ENCODE assay signal across 8 cellular contexts in the genomic region with DNA sequence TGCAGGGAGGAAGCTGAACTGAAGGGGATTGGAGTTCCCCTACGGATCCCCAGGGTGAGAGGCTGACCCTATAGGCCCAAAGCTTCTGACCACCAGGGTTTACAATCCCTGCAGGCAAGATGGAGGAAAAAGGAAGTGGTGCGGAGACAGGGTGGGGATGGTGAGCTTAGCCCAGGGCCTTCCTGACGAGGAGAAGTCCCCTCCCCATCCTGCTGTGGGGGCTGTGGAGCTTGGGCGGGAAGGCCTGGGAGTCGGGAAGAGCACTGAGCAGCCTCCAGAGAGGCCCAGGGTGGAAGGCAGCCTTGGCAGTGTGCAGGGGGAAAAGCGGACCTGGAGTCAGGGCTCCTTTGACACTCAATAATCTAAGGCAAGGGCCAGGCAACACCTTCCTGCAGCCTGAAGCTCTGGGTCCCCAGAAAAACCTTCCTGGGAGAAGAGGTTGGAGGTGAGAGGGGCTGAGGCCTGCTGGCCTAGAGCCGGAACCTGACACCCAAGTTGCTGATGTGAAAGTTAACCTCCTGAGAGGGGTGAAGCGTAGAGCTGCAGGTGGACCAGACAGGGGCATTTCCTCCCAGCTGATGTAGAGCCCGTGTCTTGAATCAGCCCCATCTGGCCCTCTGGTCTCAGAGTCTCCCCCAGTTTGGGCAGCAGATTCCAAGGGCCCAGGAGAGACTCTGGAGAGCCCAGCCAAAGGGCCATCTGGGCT. TPM values are rescaled to one million over a fixed set of nuclear protein-coding genes. Genes with fewer than 3 reads are reported as not detected.
A peak's percentile ranks its signal among the peaks of the same experiment; 100 is the strongest.
DNase-seq lines count a peak whose midpoint lies in the region; ATAC-seq and TF ChIP-seq lines count a peak whose summit lies in the region.

No MANE protein-coding gene starts in this region.

- peak overlapping the region; percentile 87 for H3K4me3 Mint-ChIP-seq in T-helper 2 cell treated with Interferon-gamma antibody and Interleukin-4, amounts not matched to agents 5 μg/mL and 100 μg/mL, for 36 hours

- intact Hi-C loops in psoas muscle (cut with DNase I): no loop called here

- H3K27me3 Mint-ChIP-seq in T-helper 2 cell treated with Interferon-gamma antibody and Interleukin-4, amounts not matched to agents 5 μg/mL and 100 μg/mL, for 36 hours (ENCODE audit: low read depth): no peaks in the 10 kb centered on the region

- peaks cover 56% of the 10 kb centered on the region for H3K36me3 Mint-ChIP-seq in T-helper 2 cell treated with Interferon-gamma antibody and Interleukin-4, amounts not matched to agents 5 μg/mL and 100 μg/mL, for 36 hours (ENCODE audit: low read depth)

- H3K4me1 ChIP-seq in psoas muscle: peaks cover 69% of the 10 kb centered on the region

- H3K27ac Mint-ChIP-seq in T-helper 2 cell treated with Interferon-gamma antibody and Interleukin-4, amounts not matched to agents 5 μg/mL and 100 μg/mL, for 36 hours: peak overlapping the region; percentile 96

- H3K4me1 Mint-ChIP-seq in T-helper 2 cell treated with Interferon-gamma antibody and Interleukin-4, amounts not matched to agents 5 μg/mL and 100 μg/mL, for 36 hours (ENCODE audit: low read depth): peaks cover 78% of the 10 kb centered on the region

- peak; percentile 39 for ATAC-seq in GM19043 (IDR thresholded peaks at IDR 0.05; ENCODE audit: low read depth, unreplicated experiment)
- peak; percentile 42 for ATAC-seq in HG03159 (IDR thresholded peaks at IDR 0.05; ENCODE audit: unreplicated experiment)
- ATAC-seq in psoas muscle: peak; percentile 3 to 6 (median 5)

- H3K36me3 ChIP-seq in psoas muscle (ENCODE audit: insufficient read depth in 1 of 2, low read depth in 1 of 2): no peaks in the 10 kb centered on the region

- TF ChIP-seq CTCF in fibroblast of pulmonary artery (IDR thresholded peaks at IDR 0.05; ENCODE audit: low read length, missing control alignments): no peak
- no peak for TF ChIP-seq CTCF in psoas muscle (IDR thresholded peaks at IDR 0.05)

- H3K9me3 Mint-ChIP-seq in T-helper 2 cell treated with Interferon-gamma antibody and Interleukin-4, amounts not matched to agents 5 μg/mL and 100 μg/mL, for 36 hours: no peaks in the 10 kb centered on the region

- H3K4me3 ChIP-seq in fibroblast of pulmonary artery (replicated peaks; ENCODE audit: low read depth, low read length) (peak overlapping the region; percentile 32), psoas muscle (peak overlapping the region; percentile 63)

- no peaks in the 10 kb centered on the region for H3K27me3 ChIP-seq in psoas muscle (ENCODE audit: insufficient read depth in 3 of 3, low read length in 2 of 3)

- peak overlapping the region; percentile 97 for H3K27ac ChIP-seq in psoas muscle

- DNase-seq in CD1c-positive myeloid dendritic cell (ENCODE audit: extremely low spot score) (peak; percentile 64), fibroblast of pulmonary artery (ENCODE audit: low read depth) (peak; percentile 29), psoas muscle (no peak), NCI-H1694 (lab: John Stamatoyannopoulos, UW) (no peak), HK-2 (ENCODE audit: unreplicated experiment) (no peak)
- no peak for DNase-seq in T-helper 2 cell treated with Interferon-gamma antibody and Interleukin-4, amounts not matched to agents 5 μg/mL and 100 μg/mL, for 36 hours (ENCODE audit: low spot score)

- H3K9me3 ChIP-seq in psoas muscle: no peaks in the 10 kb centered on the region

- 42 to 62% (median 55%) methylated on average over 9 of the region's 9 CpGs for whole genome bisulfite sequencing in psoas muscle, 3 donors

RNA-seq across cellular contexts. Expression of a gene that starts 6.1 kb away (rescaled TPM):
- total RNA-seq in psoas muscle: 10 to 100 TPM; 21.4 to 27.8 (median 23.5) TPM
- 10 to 100 TPM; 11.0 to 25.2 (median 13.6) TPM for polyA plus RNA-seq in psoas muscle

RNA-seq across cellular contexts. Expression of a gene that starts 40.6 kb away (rescaled TPM):
- 10 to 100 TPM; 21.8 to 28.7 (median 27.3) TPM for total RNA-seq in psoas muscle
- polyA plus RNA-seq in psoas muscle: 10 to 100 TPM; 12.7 to 23.5 (median 19.6) TPM

RNA-seq across cellular contexts. Expression of a gene that starts 55.0 kb away (rescaled TPM):
- total RNA-seq in psoas muscle: 10 to 100 TPM in 2 of 4 donors, 1 to 10 TPM in 2; 5.1 to 28.8 (median 11.7) TPM
- 10 to 100 TPM; 11.7 to 29.9 (median 15.0) TPM for polyA plus RNA-seq in psoas muscle

Comparison
In these comparisons a context has a peak if more than half of its experiments do, and no peak if none do; other contexts are left out.
1. DNase-seq: peak in CD1c-positive myeloid dendritic cell (single experiment) and fibroblast of pulmonary artery (single experiment); none in T-helper 2 cell treated with Interferon-gamma antibody and Interleukin-4, amounts not matched to agents 5 μg/mL and 100 μg/mL, for 36 hours (single experiment), psoas muscle (0 of 2), NCI-H1694 (single experiment) and HK-2 (single experiment).
2. Peak in every context shown above with its lines, with median percentiles within 50 percentile points of each other: ATAC-seq.